In the genomic region with DNA sequence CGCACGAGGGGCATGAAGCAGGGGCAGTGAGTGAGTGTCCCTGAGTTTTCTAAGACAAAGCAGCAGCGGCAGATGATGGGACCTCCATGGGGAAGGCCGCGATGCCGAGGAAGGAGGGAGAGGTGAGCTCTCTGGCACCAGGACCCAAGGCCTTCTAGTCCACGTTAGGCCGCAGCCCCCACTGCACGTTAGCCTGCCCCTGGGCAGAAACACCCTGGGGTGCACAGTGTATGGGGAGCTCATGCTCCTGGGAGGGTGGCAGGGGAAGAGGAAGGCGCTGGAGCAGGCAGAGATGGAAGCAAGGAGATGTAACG, we compare ENCODE assay signal across 1 cellular context.
TF ChIP-seq lines count a peak whose summit lies in the region.

No MANE protein-coding gene starts in this region.

TF ChIP-seq in HepG2, 621 proteins besides CTCF, POLR2A, EP300 and RAD21:
- TF ChIP-seq AHR (CRISPR knock-in tag; IDR thresholded peaks at IDR 0.05) (no peak), HNF4A (CRISPR knock-in tag; IDR thresholded peaks at IDR 0.05) (no peak), ZNF572 (CRISPR knock-in tag; IDR thresholded peaks at IDR 0.05) (no peak), ISX (CRISPR knock-in tag; conservative IDR thresholded peaks at IDR 0.05) (no peak), ZNF644 (CRISPR knock-in tag; IDR thresholded peaks at IDR 0.05; ENCODE audit: low read depth) (no peak), PHF8 (CRISPR knock-in tag; IDR thresholded peaks at IDR 0.05) (no peak), GTF2F1 (IDR thresholded peaks at IDR 0.05; ENCODE audit: low read length) (no peak), ZIK1 (CRISPR knock-in tag; IDR thresholded peaks at IDR 0.05; ENCODE audit: borderline replicate concordance, low read depth) (no peak), ZBTB8A (CRISPR knock-in tag; IDR thresholded peaks at IDR 0.05; ENCODE audit: borderline replicate concordance, low read depth) (no peak), ZNF746 (CRISPR knock-in tag; IDR thresholded peaks at IDR 0.05) (no peak), NFYB (CRISPR knock-in tag; IDR thresholded peaks at IDR 0.05) (no peak), ZNF280B (CRISPR knock-in tag; IDR thresholded peaks at IDR 0.05; ENCODE audit: borderline replicate concordance) (no peak), ZNF460 (CRISPR knock-in tag; IDR thresholded peaks at IDR 0.05; ENCODE audit: borderline replicate concordance) (no peak)
- TF ChIP-seq, protein P1, sequence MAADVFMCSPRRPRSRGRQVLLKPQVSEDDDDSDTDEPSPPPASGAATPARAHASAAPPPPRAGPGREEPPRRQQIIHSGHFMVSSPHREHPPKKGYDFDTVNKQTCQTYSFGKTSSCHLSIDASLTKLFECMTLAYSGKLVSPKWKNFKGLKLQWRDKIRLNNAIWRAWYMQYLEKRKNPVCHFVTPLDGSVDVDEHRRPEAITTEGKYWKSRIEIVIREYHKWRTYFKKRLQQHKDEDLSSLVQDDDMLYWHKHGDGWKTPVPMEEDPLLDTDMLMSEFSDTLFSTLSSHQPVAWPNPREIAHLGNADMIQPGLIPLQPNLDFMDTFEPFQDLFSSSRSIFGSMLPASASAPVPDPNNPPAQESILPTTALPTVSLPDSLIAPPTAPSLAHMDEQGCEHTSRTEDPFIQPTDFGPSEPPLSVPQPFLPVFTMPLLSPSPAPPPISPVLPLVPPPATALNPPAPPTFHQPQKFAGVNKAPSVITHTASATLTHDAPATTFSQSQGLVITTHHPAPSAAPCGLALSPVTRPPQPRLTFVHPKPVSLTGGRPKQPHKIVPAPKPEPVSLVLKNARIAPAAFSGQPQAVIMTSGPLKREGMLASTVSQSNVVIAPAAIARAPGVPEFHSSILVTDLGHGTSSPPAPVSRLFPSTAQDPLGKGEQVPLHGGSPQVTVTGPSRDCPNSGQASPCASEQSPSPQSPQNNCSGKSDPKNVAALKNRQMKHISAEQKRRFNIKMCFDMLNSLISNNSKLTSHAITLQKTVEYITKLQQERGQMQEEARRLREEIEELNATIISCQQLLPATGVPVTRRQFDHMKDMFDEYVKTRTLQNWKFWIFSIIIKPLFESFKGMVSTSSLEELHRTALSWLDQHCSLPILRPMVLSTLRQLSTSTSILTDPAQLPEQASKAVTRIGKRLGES (CRISPR knock-in tag; IDR thresholded peaks at IDR 0.05; ENCODE audit: borderline replicate concordance) = no peak
- TF ChIP-seq, protein P2, sequence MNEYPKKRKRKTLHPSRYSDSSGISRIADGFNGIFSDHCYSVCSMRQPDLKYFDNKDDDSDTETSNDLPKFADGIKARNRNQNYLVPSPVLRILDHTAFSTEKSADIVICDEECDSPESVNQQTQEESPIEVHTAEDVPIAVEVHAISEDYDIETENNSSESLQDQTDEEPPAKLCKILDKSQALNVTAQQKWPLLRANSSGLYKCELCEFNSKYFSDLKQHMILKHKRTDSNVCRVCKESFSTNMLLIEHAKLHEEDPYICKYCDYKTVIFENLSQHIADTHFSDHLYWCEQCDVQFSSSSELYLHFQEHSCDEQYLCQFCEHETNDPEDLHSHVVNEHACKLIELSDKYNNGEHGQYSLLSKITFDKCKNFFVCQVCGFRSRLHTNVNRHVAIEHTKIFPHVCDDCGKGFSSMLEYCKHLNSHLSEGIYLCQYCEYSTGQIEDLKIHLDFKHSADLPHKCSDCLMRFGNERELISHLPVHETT (CRISPR knock-in tag; conservative IDR thresholded peaks at IDR 0.05) = no peak
